In the genomic region with DNA sequence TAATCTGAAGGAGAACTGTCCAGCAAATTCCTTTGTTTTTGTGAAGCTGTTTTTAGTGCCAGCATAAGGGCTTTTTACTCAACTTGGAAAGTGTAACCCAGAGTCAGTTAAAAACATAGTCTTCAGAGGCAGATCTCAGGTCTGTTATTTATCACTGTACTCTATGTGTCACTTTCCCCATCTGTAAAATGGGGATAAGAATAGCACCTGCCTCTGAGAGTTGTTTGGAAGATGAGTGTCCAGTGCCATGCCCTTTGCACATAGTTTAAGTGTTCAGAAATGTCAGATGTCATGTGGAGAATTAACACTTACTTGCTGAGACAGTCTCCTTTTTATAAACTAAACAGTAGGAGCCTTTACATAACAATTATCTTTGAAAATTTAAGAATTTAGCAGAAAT, we compare ENCODE assay signal across 23 cellular contexts.
"Had no signal": no experiment of that assay in that cellular context is flagged by ENCODE, and none has a peak within 500 bp of the region (broad histone marks: within the 10 kb centered on the region; RNA-seq: fewer than 3 reads in every experiment).

No MANE protein-coding gene starts in this region.

- H3K9me3 ChIP-seq: Peyer's patch, SJSA1 had no signal

- H3K4me3 ChIP-seq: Peyer's patch, SJSA1 had no signal

- H3K4me1 ChIP-seq: SJSA1 had no signal

- H3K27ac ChIP-seq: Peyer's patch, RWPE1, SJSA1 had no signal

- FAIRE-seq: astrocyte had no signal

- DNase-seq: activated B cell treated with CpG ODN at 0.5 μM for 24 hours; activated CD4-positive, alpha-beta memory T cell treated with anti-CD3 and anti-CD28 coated beads, Interleukin-2, amount 10 ng/mL, durations not matched to agents 7 days and 5 days; activated CD4-positive, alpha-beta T cell treated with anti-CD3 and anti-CD28 coated beads, Interleukin-2, amount 10 ng/mL, durations not matched to agents 7 days and 5 days; activated gamma-delta T cell; activated naive CD4-positive, alpha-beta T cell treated with anti-CD3 and anti-CD28 coated beads for 36 hours; activated T-cell treated with anti-CD3 and anti-CD28 coated beads for 4 hours; activated T-cell treated with anti-CD3 and anti-CD28 coated beads, Interleukin-2, amount 50 U/mL, for 48 hours; amygdala; KBM-7; NCI-H1092; NCI-H1417; NCI-H1930; NCI-H2171; NCI-H2227 treated with DMSO at 0.1 percent for 48 hours; NCI-H526; NCI-H774; Peyer's patch; SHP77; T-helper 9 cell had no signal

- H3K27me3 ChIP-seq: Peyer's patch, SJSA1 had no signal

- ATAC-seq: activated T-helper 17 cell treated with anti-CD3 and anti-CD28 coated beads, Interleukin-2, amount 50 U/mL, for 72 hours had no signal
